2 cellular contexts compared by ENCODE assay signal in the genomic region with DNA sequence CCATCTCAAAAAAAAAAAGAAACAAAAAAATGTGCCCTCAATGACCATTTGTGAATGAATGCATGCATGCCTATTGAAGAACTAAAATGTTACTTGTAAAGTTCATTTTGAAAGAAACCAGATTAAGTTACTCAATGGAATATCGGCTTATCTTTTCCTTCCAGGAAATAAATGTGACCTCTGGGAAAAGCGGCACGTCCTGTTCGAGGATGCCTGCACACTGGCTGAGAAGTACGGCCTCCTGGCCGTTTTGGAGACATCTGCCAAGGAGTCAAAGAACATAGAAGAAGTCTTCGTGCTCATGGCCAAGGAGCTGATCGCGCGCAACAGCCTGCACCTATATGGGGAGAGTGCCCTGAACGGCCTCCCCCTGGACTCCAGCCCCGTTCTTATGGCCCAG.
TF ChIP-seq lines count a peak whose summit lies in the region.

No MANE protein-coding gene starts in this region.

TF ChIP-seq in liver, 16 proteins besides CTCF, POLR2A, EP300 and RAD21:
- TF ChIP-seq GABPA (IDR thresholded peaks at IDR 0.05 in 1 of 2, conservative IDR thresholded peaks at IDR 0.05 in 1 of 2) (no peak), NR2F2 (IDR thresholded peaks at IDR 0.05) (peak; percentile 76)

TF ChIP-seq in HepG2, 621 proteins besides CTCF, POLR2A, EP300 and RAD21:
- no peak for TF ChIP-seq TAF15 (IDR thresholded peaks at IDR 0.05; ENCODE audit: low read depth, low read length, poor library complexity, severe bottlenecking)
- TF ChIP-seq GPN1 (CRISPR knock-in tag; IDR thresholded peaks at IDR 0.05; ENCODE audit: borderline replicate concordance), result no peak
- no peak for TF ChIP-seq MNT (IDR thresholded peaks at IDR 0.05)
- TF ChIP-seq HNF4A (CRISPR knock-in tag; IDR thresholded peaks at IDR 0.05), result no peak
- no peak for TF ChIP-seq HNRNPL (IDR thresholded peaks at IDR 0.05; ENCODE audit: low read depth, low read length)
- TF ChIP-seq HDAC6 (IDR thresholded peaks at IDR 0.05; ENCODE audit: low read depth, low read length), result no peak
- TF ChIP-seq RFXAP (CRISPR knock-in tag; IDR thresholded peaks at IDR 0.05; ENCODE audit: borderline replicate concordance), result no peak
- no peak for TF ChIP-seq RORA (CRISPR knock-in tag; IDR thresholded peaks at IDR 0.05)
